9 cellular contexts compared by ENCODE assay signal in the genomic region with DNA sequence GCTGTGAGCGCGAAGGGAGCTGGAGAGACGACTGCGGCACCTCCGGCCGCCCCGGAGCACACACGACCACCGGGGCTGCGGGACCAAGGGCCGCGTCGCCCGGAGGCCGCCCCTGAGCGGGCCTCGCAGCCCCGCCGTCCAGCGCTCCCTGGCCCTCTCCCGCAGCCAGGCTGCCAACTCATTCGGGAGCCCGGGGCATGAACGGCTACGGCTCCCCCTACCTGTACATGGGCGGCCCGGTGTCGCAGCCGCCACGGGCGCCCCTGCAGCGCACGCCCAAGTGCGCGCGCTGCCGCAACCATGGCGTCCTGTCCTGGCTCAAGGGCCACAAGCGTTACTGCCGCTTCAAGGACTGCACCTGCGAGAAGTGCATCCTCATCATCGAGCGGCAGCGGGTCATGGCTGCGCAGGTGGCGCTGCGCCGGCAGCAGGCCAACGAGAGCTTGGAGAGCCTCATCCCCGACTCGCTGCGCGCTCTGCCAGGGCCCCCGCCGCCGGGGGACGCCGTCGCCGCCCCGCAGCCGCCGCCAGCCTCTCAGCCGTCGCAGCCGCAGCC. TPM values are rescaled to one million over a fixed set of nuclear protein-coding genes. Genes with fewer than 3 reads are reported as not detected.
DNase-seq lines count a peak whose midpoint lies in the region; ATAC-seq and TF ChIP-seq lines count a peak whose summit lies in the region.
"Had no signal": no experiment of that assay in that cellular context is flagged by ENCODE, and none has a peak within 500 bp of the region (broad histone marks: within the 10 kb centered on the region; RNA-seq: fewer than 3 reads in every experiment).

No MANE protein-coding gene starts in this region.

- H3K4me1 ChIP-seq in esophagus muscularis mucosa (peaks cover 24 to 35% (median 30%) of the 10 kb centered on the region in 4 donors), gastrocnemius medialis (peaks cover 7% of the 10 kb centered on the region in 2 donors)

- TF ChIP-seq EP300 in esophagus muscularis mucosa (IDR thresholded peaks at IDR 0.05): no peak

- H3K9me3 ChIP-seq in esophagus muscularis mucosa (no peaks in the 10 kb centered on the region), gastrocnemius medialis (no peaks in the 10 kb centered on the region)

- H3K4me3 ChIP-seq in esophagus muscularis mucosa (peak overlapping the region; percentile 25 to 33 (median 30)), gastrocnemius medialis (peak overlapping the region; percentile 43 to 57 (median 46))

- in situ Hi-C loops in gastrocnemius medialis (cut with MboI; ENCODE audit: low sequenced_read_pairs in 4 of 4): no loop called here

- ATAC-seq in gastrocnemius medialis: no peak
- ATAC-seq in HG03571 (IDR thresholded peaks at IDR 0.05; ENCODE audit: unreplicated experiment): no peak
- no peak for ATAC-seq in HG02763 (IDR thresholded peaks at IDR 0.05; ENCODE audit: unreplicated experiment)

- H3K36me3 ChIP-seq in esophagus muscularis mucosa (no peaks in the 10 kb centered on the region), gastrocnemius medialis (no peaks in the 10 kb centered on the region)

- TF ChIP-seq POLR2A in esophagus muscularis mucosa (IDR thresholded peaks at IDR 0.05; ENCODE audit: low read depth) (no peak), gastrocnemius medialis (IDR thresholded peaks at IDR 0.05) (no peak)

- peak; percentile 48 for DNase-seq in NCI-H2029 (lab: John Stamatoyannopoulos, UW)
- DNase-seq in NCI-H2029 treated with DMSO at 0.1 percent for 48 hours (lab: John Stamatoyannopoulos, UW): no peak
- DNase-seq in NCI-H2196 treated with DMSO at 0.1 percent for 48 hours (lab: John Stamatoyannopoulos, UW; ENCODE audit: unreplicated experiment): peak; percentile 57
- peak; percentile 75 for DNase-seq in esophagus muscularis mucosa (ENCODE audit: extremely low spot score)
- DNase-seq in gastrocnemius medialis: no peak
- DNase-seq in mucosa of gallbladder (ENCODE audit: low spot score): no peak

- peaks cover 15 to 100% (median 81%) of the 10 kb centered on the region in 4 donors for H3K27me3 ChIP-seq in esophagus muscularis mucosa
- H3K27me3 ChIP-seq in gastrocnemius medialis: peaks cover 50 to 72% (median 57%) of the 10 kb centered on the region in 3 donors

- TF ChIP-seq CTCF in esophagus muscularis mucosa (IDR thresholded peaks at IDR 0.05) (no peak), gastrocnemius medialis (IDR thresholded peaks at IDR 0.05 in 4 of 5, conservative IDR thresholded peaks at IDR 0.05 in 1 of 5) (no peak)

- intact Hi-C loops in esophagus muscularis mucosa (cut with DNase I): no loop called here
- intact Hi-C loops in gastrocnemius medialis (cut with DNase I; ENCODE audit: low total_unique reads): no loop called here

- 2% methylated on average over 31 of the region's 66 CpGs for WGBS in esophagus muscularis mucosa

- H3K27ac ChIP-seq in esophagus muscularis mucosa (replicated peaks in 1 of 4) (no peak overlapping the region), gastrocnemius medialis (peak overlapping the region; percentile 26 to 59 (median 43))

RNA-seq across cellular contexts. Expression of gene DMRT3, which starts 0.4 kb away (rescaled TPM):
- total RNA-seq in esophagus muscularis mucosa (not detected), gastrocnemius medialis (under 1 TPM; 0.24 to 0.36 (median 0.31) TPM), mucosa of gallbladder (not detected)
- total RNA-seq: dermis microvascular lymphatic vessel endothelial cell had no signal

Comparison
In these comparisons a context has a peak if more than half of its experiments do, and no peak if none do; other contexts are left out.
1. DNase-seq: peak in NCI-H2029 (single experiment), NCI-H2196 treated with DMSO at 0.1 percent for 48 hours (single experiment) and esophagus muscularis mucosa (single experiment); none in NCI-H2029 treated with DMSO at 0.1 percent for 48 hours (single experiment), gastrocnemius medialis (0 of 2) and mucosa of gallbladder (single experiment).
2. H3K27ac ChIP-seq: peak in gastrocnemius medialis (4 of 4); none in esophagus muscularis mucosa (0 of 4).